ENCODE assay signal across 8 cellular contexts in genomic region chr6:27091661-27092315, GRCh38.
A peak's percentile ranks its signal among the peaks of the same experiment; 100 is the strongest.
DNase-seq lines count a peak whose midpoint lies in the region; FAIRE-seq and TF ChIP-seq lines count a peak whose summit lies in the region.

No MANE protein-coding gene starts in this region.

- no peak for TF ChIP-seq CTCF in D721Med (IDR thresholded peaks at IDR 0.05; ENCODE audit: insufficient read depth, missing control alignments)

- H3K4me3 Mint-ChIP-seq in activated T-helper 2 cell treated with anti-CD3 and anti-CD28 coated beads, Interferon-gamma antibody, Interleukin-2, Interleukin-4, amounts not matched to agents 10 μg/mL and 5 μg/mL and 100 μg/mL, durations not matched to agents 14 hours and 24 hours and 36 hours (ENCODE audit: low read depth): peak overlapping the region; percentile 73

- H3K27me3 ChIP-seq in iPS-18a (ENCODE audit: control insufficient read depth, insufficient read depth, low read length): peaks cover 33% of the 10 kb centered on the region

- peak overlapping the region; percentile 73 for H3K4me3 ChIP-seq in iPS-18a (ENCODE audit: low read length)

- no peak overlapping the region for H3K27ac ChIP-seq in iPS-18a (ENCODE audit: low read length)

- H3K27ac Mint-ChIP-seq in activated T-helper 2 cell treated with anti-CD3 and anti-CD28 coated beads, Interferon-gamma antibody, Interleukin-2, Interleukin-4, amounts not matched to agents 10 μg/mL and 5 μg/mL and 100 μg/mL, durations not matched to agents 14 hours and 24 hours and 36 hours: no peak overlapping the region

- H3K4me1 ChIP-seq in iPS-18a (ENCODE audit: control insufficient read depth, low read depth, low read length): no peaks in the 10 kb centered on the region

- no peak for FAIRE-seq in D721Med (lab: Jason Lieb, UNC)

- DNase-seq in DMS114 treated with DMSO at 0.1 percent for 48 hours (lab: John Stamatoyannopoulos, UW; ENCODE audit: unreplicated experiment) (peak; percentile 86), HCEC 1CT (peak; percentile 95), NCI-H524 (lab: John Stamatoyannopoulos, UW) (peak; percentile 21 to 70), NCI-H146 treated with DMSO at 0.1 percent for 48 hours (lab: John Stamatoyannopoulos, UW; ENCODE audit: unreplicated experiment) (no peak), D721Med (ENCODE audit: insufficient read length, low spot score) (no peak)
- DNase-seq in activated T-helper 2 cell treated with anti-CD3 and anti-CD28 coated beads, Interferon-gamma antibody, Interleukin-2, Interleukin-4, amounts not matched to agents 10 μg/mL and 5 μg/mL and 100 μg/mL, durations not matched to agents 14 hours and 24 hours and 36 hours (ENCODE audit: low spot score): no peak
- peak; percentile 32 to 34 for DNase-seq in stimulated activated CD8-positive, alpha-beta memory T cell treated with anti-CD3 and anti-CD28 coated beads, Interleukin-15, amount 100 ng/mL, for 48 hours (ENCODE audit: low read depth in 2 of 2)

- no peaks in the 10 kb centered on the region for H3K36me3 ChIP-seq in iPS-18a (ENCODE audit: control insufficient read depth, low read depth, low read length)

- intact Hi-C loops in activated T-helper 2 cell treated with anti-CD3 and anti-CD28 coated beads, Interferon-gamma antibody, Interleukin-2, Interleukin-4, amounts not matched to agents 10 μg/mL and 5 μg/mL and 100 μg/mL, durations not matched to agents 14 hours and 24 hours and 36 hours (cut with micrococcal nuclease): no loop called here

- H3K9ac ChIP-seq in iPS-18a (ENCODE audit: low read length): peak overlapping the region; percentile 34

- H3K9me3 Mint-ChIP-seq in activated T-helper 2 cell treated with anti-CD3 and anti-CD28 coated beads, Interferon-gamma antibody, Interleukin-2, Interleukin-4, amounts not matched to agents 10 μg/mL and 5 μg/mL and 100 μg/mL, durations not matched to agents 14 hours and 24 hours and 36 hours: peaks cover 3% of the 10 kb centered on the region

- no peaks in the 10 kb centered on the region for H3K36me3 Mint-ChIP-seq in activated T-helper 2 cell treated with anti-CD3 and anti-CD28 coated beads, Interferon-gamma antibody, Interleukin-2, Interleukin-4, amounts not matched to agents 10 μg/mL and 5 μg/mL and 100 μg/mL, durations not matched to agents 14 hours and 24 hours and 36 hours (ENCODE audit: low read depth)

- H3K9me3 ChIP-seq in iPS-18a (ENCODE audit: control insufficient read depth, low read depth, low read length): no peaks in the 10 kb centered on the region

- peaks cover 61% of the 10 kb centered on the region for H3K27me3 Mint-ChIP-seq in activated T-helper 2 cell treated with anti-CD3 and anti-CD28 coated beads, Interferon-gamma antibody, Interleukin-2, Interleukin-4, amounts not matched to agents 10 μg/mL and 5 μg/mL and 100 μg/mL, durations not matched to agents 14 hours and 24 hours and 36 hours (ENCODE audit: low read depth)

- H3K4me1 Mint-ChIP-seq in activated T-helper 2 cell treated with anti-CD3 and anti-CD28 coated beads, Interferon-gamma antibody, Interleukin-2, Interleukin-4, amounts not matched to agents 10 μg/mL and 5 μg/mL and 100 μg/mL, durations not matched to agents 14 hours and 24 hours and 36 hours (ENCODE audit: low read depth): peaks cover 12% of the 10 kb centered on the region

Comparison
In these comparisons a context has a peak if more than half of its experiments do, and no peak if none do; other contexts are left out.
1. DNase-seq: peak in DMS114 treated with DMSO at 0.1 percent for 48 hours (single experiment), HCEC 1CT (single experiment), NCI-H524 (2 of 2) and stimulated activated CD8-positive, alpha-beta memory T cell treated with anti-CD3 and anti-CD28 coated beads, Interleukin-15, amount 100 ng/mL, for 48 hours (2 of 2); none in activated T-helper 2 cell treated with anti-CD3 and anti-CD28 coated beads, Interferon-gamma antibody, Interleukin-2, Interleukin-4, amounts not matched to agents 10 μg/mL and 5 μg/mL and 100 μg/mL, durations not matched to agents 14 hours and 24 hours and 36 hours (single experiment), NCI-H146 treated with DMSO at 0.1 percent for 48 hours (single experiment) and D721Med (single experiment).